17 cellular contexts compared by ENCODE assay signal in genomic region chr12:93086288-93086727, GRCh38.
DNase-seq lines count a peak whose midpoint lies in the region; ATAC-seq, FAIRE-seq and TF ChIP-seq lines count a peak whose summit lies in the region.
"Had no signal": no experiment of that assay in that cellular context is flagged by ENCODE, and none has a peak within 500 bp of the region (broad histone marks: within the 10 kb centered on the region; RNA-seq: fewer than 3 reads in every experiment).

No MANE protein-coding gene starts in this region.

- H3K27me3 Mint-ChIP-seq in endodermal cell (ENCODE audit: insufficient read depth): no peaks in the 10 kb centered on the region
- H3K27me3 Mint-ChIP-seq: B cell; CD4-positive, alpha-beta T cell had no signal

- H3K36me3 Mint-ChIP-seq in endodermal cell (ENCODE audit: low read depth): peaks cover 11% of the 10 kb centered on the region

- H3K9me3 Mint-ChIP-seq in endodermal cell: peaks cover 31% of the 10 kb centered on the region

- H3K4me3 ChIP-seq in HepG2 (replicated peaks in 1 of 3; ENCODE audit: insufficient read depth in 1 of 3, low read depth in 2 of 3, low read length in 3 of 3) (no peak overlapping the region), right lobe of liver (no peak overlapping the region), PC-9 (no peak overlapping the region), endodermal cell (ENCODE audit: low read length) (peak overlapping the region; percentile 74), prostate gland (no peak overlapping the region)
- H3K4me3 ChIP-seq: BLaER1 treated with 17β-estradiol and CSF1 and Interleukin-3, amounts not matched to agents 10 nM and 100 nM; GM23338 had no signal

- H2AFZ ChIP-seq in HepG2 (ENCODE audit: low read length): no peak overlapping the region
- no peak overlapping the region for H2AFZ ChIP-seq in PC-9
- H2AFZ ChIP-seq: GM23338 had no signal

- no peak for FAIRE-seq in HepG2 (lab: Jason Lieb, UNC)
- FAIRE-seq: H54 had no signal

- TF ChIP-seq RAD21 in HepG2 (CRISPR knock-in tag; IDR thresholded peaks at IDR 0.05): no peak

- no peaks in the 10 kb centered on the region for H3K36me3 ChIP-seq in HepG2 (replicated peaks in 1 of 2; ENCODE audit: control insufficient read depth in 1 of 2, insufficient read depth in 2 of 2, low read length in 2 of 2)
- H3K36me3 ChIP-seq in right lobe of liver: no peaks in the 10 kb centered on the region
- no peaks in the 10 kb centered on the region for H3K36me3 ChIP-seq in PC-9 (ENCODE audit: low read depth)
- peaks cover 4% of the 10 kb centered on the region for H3K36me3 ChIP-seq in endodermal cell (ENCODE audit: control insufficient read depth, insufficient read depth, low read length)
- H3K36me3 ChIP-seq in prostate gland: no peaks in the 10 kb centered on the region
- H3K36me3 ChIP-seq: BLaER1 treated with 17β-estradiol and CSF1 and Interleukin-3, amounts not matched to agents 10 nM and 100 nM had no signal

- H3K9me2 ChIP-seq in PC-9 (ENCODE audit: insufficient read depth): no peaks in the 10 kb centered on the region

- H3K4me1 ChIP-seq in HepG2 (ENCODE audit: insufficient read depth, low read length) (peaks cover 70% of the 10 kb centered on the region), right lobe of liver (peaks cover 0 to 7% (median 0%) of the 10 kb centered on the region in 4 donors), PC-9 (replicated peaks; ENCODE audit: insufficient read depth) (peaks cover 60% of the 10 kb centered on the region), endodermal cell (ENCODE audit: control insufficient read depth, insufficient read depth, low read length) (peaks cover 8% of the 10 kb centered on the region), prostate gland (replicated peaks) (peaks cover 4% of the 10 kb centered on the region)

- BruUV-seq in HepG2 (replicated peaks; lab: Mats Ljungman, UMichigan) (no TSS peak), PC-9 (replicated peaks; lab: Mats Ljungman, UMichigan) (no TSS peak)

- H3K4me3 Mint-ChIP-seq in endodermal cell: no peak overlapping the region
- H3K4me3 Mint-ChIP-seq: B cell; CD4-positive, alpha-beta T cell; GM23338; HFFc6 had no signal

- ATAC-seq in HepG2: no peak
- ATAC-seq in right lobe of liver: no peak
- ATAC-seq: GM23338 had no signal

- POLR2A ChIA-PET in HepG2 (lab: Yijun Ruan, JAX) (interaction anchor here (1.2 to 2.0 kb wide), 4 partner anchors 24 to 70 kb away, joined by 3 to 17 read pairs (median 8); no protein-coding TSS in a partner anchor), PC-9 (lab: Charles Lee; ENCODE audit: unreplicated experiment) (no interaction called here)

- H3K27ac ChIP-seq in HepG2 (ENCODE audit: extremely low read length, insufficient read depth, low read length) (peak overlapping the region; percentile 71), right lobe of liver (no peak overlapping the region), PC-9 (peak overlapping the region; percentile 93; the same call in 1 of the 2 replicates), endodermal cell (ENCODE audit: low read depth, low read length) (no peak overlapping the region), prostate gland (peak overlapping the region; percentile 41 to 60)
- H3K27ac ChIP-seq: BLaER1 treated with 17β-estradiol and CSF1 and Interleukin-3, amounts not matched to agents 10 nM and 100 nM had no signal

- H4K20me1 ChIP-seq in HepG2 (ENCODE audit: insufficient read depth, low read length): no peaks in the 10 kb centered on the region
- H4K20me1 ChIP-seq in PC-9 (ENCODE audit: insufficient read depth): no peaks in the 10 kb centered on the region; the same call in 1 of the 2 replicates
- H4K20me1 ChIP-seq: BLaER1 treated with 17β-estradiol and CSF1 and Interleukin-3, amounts not matched to agents 10 nM and 100 nM had no signal

- TF ChIP-seq EP300 in HepG2 (IDR thresholded peaks at IDR 0.05; ENCODE audit: low read depth in 2 of 2, low read length in 2 of 2) (no peak), HepG2 (CRISPR knock-in tag; IDR thresholded peaks at IDR 0.05; ENCODE audit: borderline replicate concordance) (no peak)

- H3K9me3 ChIP-seq in HepG2 (ENCODE audit: low read length) (peaks cover 9% of the 10 kb centered on the region; the same call in 1 of the 2 replicates), right lobe of liver (no peaks in the 10 kb centered on the region), PC-9 (ENCODE audit: insufficient read depth, low read depth) (peaks cover 6% of the 10 kb centered on the region; the same call in 1 of the 2 replicates), endodermal cell (ENCODE audit: control insufficient read depth, low read length) (peaks cover 19% of the 10 kb centered on the region), prostate gland (no peaks in the 10 kb centered on the region)

- in situ Hi-C loops in HepG2 (cut with HindIII; ENCODE audit: extremely low pct_ligation_motif_present, low pct_unique_long_range_greater_than_20kb): no loop called here

- CTCF ChIA-PET in HepG2 (lab: Yijun Ruan, JAX; ENCODE audit: low intra/inter-chr PET ratio, low total read pairs) (no interaction called here), PC-9 (lab: Charles Lee) (no interaction called here)

- no peak overlapping the region for H3K9ac ChIP-seq in HepG2 (ENCODE audit: insufficient read depth, low read depth, low read length)
- H3K9ac ChIP-seq in endodermal cell (ENCODE audit: extremely low read depth, low read length, poor library complexity, severe bottlenecking): no peak overlapping the region
- H3K9ac ChIP-seq: BLaER1 treated with 17β-estradiol and CSF1 and Interleukin-3, amounts not matched to agents 10 nM and 100 nM had no signal

- H3K27me3 ChIP-seq in HepG2 (ENCODE audit: control insufficient read depth in 1 of 2, insufficient read depth in 2 of 2, low read length in 2 of 2) (no peaks in the 10 kb centered on the region), right lobe of liver (no peaks in the 10 kb centered on the region), PC-9 (ENCODE audit: insufficient read depth, low read depth) (no peaks in the 10 kb centered on the region), endodermal cell (ENCODE audit: control insufficient read depth, insufficient read depth, low read length, poor library complexity, severe bottlenecking) (no peaks in the 10 kb centered on the region), prostate gland (replicated peaks; ENCODE audit: insufficient read depth) (no peaks in the 10 kb centered on the region)
- H3K27me3 ChIP-seq: BLaER1 treated with 17β-estradiol and CSF1 and Interleukin-3, amounts not matched to agents 10 nM and 100 nM had no signal

- intact Hi-C loops in HepG2 (cut with micrococcal nuclease; ENCODE audit: unreplicated experiment): loop anchor here (5.0 kb wide), 1 partner anchor 69 kb away; no protein-coding TSS in a partner anchor
- intact Hi-C loops in right lobe of liver (cut with DNase I): no loop called here
- intact Hi-C loops in PC-9 (cut with micrococcal nuclease; ENCODE audit: unreplicated experiment): loop anchor here (2.0 to 5.0 kb wide), 3 partner anchors 100 to 228 kb away; no protein-coding TSS in a partner anchor
- intact Hi-C loops in prostate gland (cut with DNase I): no loop called here

- H3K4me1 Mint-ChIP-seq in endodermal cell: peaks cover 29% of the 10 kb centered on the region
- H3K4me1 Mint-ChIP-seq: B cell had no signal

- H3K4me2 ChIP-seq in HepG2 (ENCODE audit: low read depth, low read length) (no peak overlapping the region), PC-9 (no peak overlapping the region)
- H3K4me2 ChIP-seq: BLaER1 treated with 17β-estradiol and CSF1 and Interleukin-3, amounts not matched to agents 10 nM and 100 nM; GM23338 had no signal

- H3K27ac Mint-ChIP-seq in endodermal cell: peak overlapping the region; percentile 36
- H3K27ac Mint-ChIP-seq: B cell; CD4-positive, alpha-beta T cell; GM23338; HFFc6 had no signal

- no peak for TF ChIP-seq POLR2A in HepG2 (IDR thresholded peaks at IDR 0.05; ENCODE audit: insufficient read depth in 1 of 2, low read depth in 2 of 2, low read length in 2 of 2)
- no peak for TF ChIP-seq POLR2A in right lobe of liver (IDR thresholded peaks at IDR 0.05)
- TF ChIP-seq POLR2A in prostate gland (IDR thresholded peaks at IDR 0.05): no peak

- no peak for DNase-seq in HepG2 (ENCODE audit: low spot score)
- no peak for DNase-seq in right lobe of liver
- no peak for DNase-seq in PC-9
- DNase-seq in endodermal cell: no peak
- no peak for DNase-seq in prostate gland (ENCODE audit: low spot score)
- DNase-seq in C1 segment of cervical spinal cord (lab: John Stamatoyannopoulos, UW): no peak
- no peak for DNase-seq in mucosa of gallbladder (ENCODE audit: low spot score)
- DNase-seq in NK-92 treated with Interleukin-12 subunit alpha and Interleukin-12 subunit beta, amount 100 ng/mL, for 24 hours (lab: John Stamatoyannopoulos, UW): no peak
- DNase-seq: CD4-positive, alpha-beta T cell; DMS79 treated with DMSO at 0.1 percent for 48 hours; GF-D8; HCEC 1CT; HFFc6 had no signal

- TF ChIP-seq CTCF in HepG2 (CRISPR knock-in tag; IDR thresholded peaks at IDR 0.05) (no peak), right lobe of liver (IDR thresholded peaks at IDR 0.05) (no peak), PC-9 (conservative IDR thresholded peaks at IDR 0.05) (no peak), endodermal cell (conservative IDR thresholded peaks at IDR 0.05) (no peak), prostate gland (IDR thresholded peaks at IDR 0.05) (no peak)

- H3K79me2 ChIP-seq in HepG2 (ENCODE audit: insufficient read depth, low read length) (no peaks in the 10 kb centered on the region), PC-9 (ENCODE audit: low read depth) (no peaks in the 10 kb centered on the region)

- 97% methylated on average over 3 of the region's 3 CpGs for WGBS in HepG2 (ENCODE audit: low lambda C conversion rate)
- WGBS in right lobe of liver (ENCODE audit: insufficient coverage, low coverage, low lambda C conversion rate, missing lambda C conversion rate): 98% methylated on average over 3 of the region's 3 CpGs
- 87 to 91% methylated on average over 3 of the region's 3 CpGs for WGBS in endodermal cell (ENCODE audit: insufficient coverage in 1 of 2, insufficient read length in 1 of 2), 2 experiments
- WGBS in prostate gland: 99% methylated on average over 3 of the region's 3 CpGs

- H3F3A ChIP-seq in PC-9 (ENCODE audit: insufficient read depth, low read depth): peaks cover 48% of the 10 kb centered on the region

TF ChIP-seq in HepG2, 621 proteins besides CTCF, POLR2A, EP300 and RAD21 (continues in another document):
- TF ChIP-seq TRAFD1 (CRISPR knock-in tag; IDR thresholded peaks at IDR 0.05; ENCODE audit: borderline replicate concordance) (no peak), ZNF12 (CRISPR knock-in tag; IDR thresholded peaks at IDR 0.05) (peak; percentile 97)

Comparison
In these comparisons a context has a peak if more than half of its experiments do, and no peak if none do; other contexts are left out.
1. H3K27ac ChIP-seq: peak in HepG2 (single experiment), PC-9 (single experiment) and prostate gland (2 of 2); none in right lobe of liver (0 of 3) and endodermal cell (single experiment).
2. intact Hi-C loops: an anchor here in HepG2 (5.0 kb wide) and PC-9 (2.0 to 5.0 kb wide); none called in right lobe of liver and prostate gland.